In the genomic region with DNA sequence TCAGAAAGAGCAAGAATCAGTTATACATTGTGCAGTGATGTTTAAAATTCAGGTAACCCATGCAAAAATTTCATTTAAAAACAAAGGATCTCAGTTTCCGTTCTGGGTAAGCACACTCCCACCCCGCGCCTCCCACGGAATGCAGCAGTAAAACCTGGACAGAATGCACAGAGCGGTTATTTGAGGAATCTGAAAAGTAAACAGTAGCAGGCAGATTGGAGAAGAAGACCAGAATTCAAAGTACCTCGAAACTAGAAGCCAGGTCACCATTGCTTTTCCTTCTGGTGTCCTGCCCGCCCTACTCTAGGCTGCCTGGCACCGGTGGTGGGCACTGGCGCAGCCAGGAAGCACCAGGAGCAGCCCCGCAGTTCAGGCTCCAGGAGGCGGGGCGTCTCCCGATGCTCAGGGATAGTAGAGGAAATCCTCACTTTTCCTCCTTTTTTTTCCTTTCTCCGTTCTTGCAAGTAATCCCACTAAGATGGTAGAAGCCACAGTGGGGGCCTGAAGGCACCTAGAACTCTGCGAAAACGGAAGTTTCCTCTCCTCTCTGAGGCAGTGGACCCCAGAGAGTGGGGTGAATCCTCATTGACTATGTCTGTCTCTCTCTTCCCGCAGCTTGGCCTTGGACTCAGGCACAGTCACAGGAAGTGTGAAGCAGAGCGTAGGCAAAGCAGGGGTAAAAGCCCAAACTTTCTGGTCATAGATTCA, we compare ENCODE assay signal across 11 cellular contexts. TPM values are rescaled to one million over a fixed set of nuclear protein-coding genes. Genes with fewer than 3 reads are reported as not detected.
DNase-seq lines count a peak whose midpoint lies in the region; ATAC-seq and TF ChIP-seq lines count a peak whose summit lies in the region.
"Had no signal": no experiment of that assay in that cellular context is flagged by ENCODE, and none has a peak within 500 bp of the region (broad histone marks: within the 10 kb centered on the region; RNA-seq: fewer than 3 reads in every experiment).

No MANE protein-coding gene starts in this region.

- H3K4me3 Mint-ChIP-seq in natural killer cell = no peak overlapping the region
- H3K4me3 Mint-ChIP-seq: activated T-cell treated with anti-CD3 and anti-CD28 coated beads, Interleukin-2, amount 50 U/mL, for 24 hours had no signal

- no peak for TF ChIP-seq CTCF in natural killer cell (IDR thresholded peaks at IDR 0.05)

- H3K36me3 Mint-ChIP-seq in natural killer cell = no peaks in the 10 kb centered on the region

- DNase-seq in Daoy (ENCODE audit: low read depth) (peak; percentile 37), adipocyte (ENCODE audit: low read depth) (peak; percentile 57), inferior parietal cortex (ENCODE audit: extremely low spot score) (peak; percentile 45), NCI-H2171 treated with DMSO at 0.1 percent for 48 hours (lab: John Stamatoyannopoulos, UW) (no peak), NCI-H1417 treated with DMSO at 0.1 percent for 48 hours (lab: John Stamatoyannopoulos, UW) (no peak), NCI-H774 (lab: John Stamatoyannopoulos, UW) (no peak), natural killer cell (no peak)
- DNase-seq: activated T-cell treated with anti-CD3 and anti-CD28 coated beads, Interleukin-2, amount 50 U/mL, for 24 hours; gastrocnemius medialis; stimulated activated CD4-positive, alpha-beta T cell treated with anti-CD3 and anti-CD28 coated beads, Interleukin-15, amount 100 ng/mL, for 24 hours had no signal

- H3K36me3 ChIP-seq in adipocyte (ENCODE audit: control insufficient read depth, insufficient read depth, low read length, severe bottlenecking) (no peaks in the 10 kb centered on the region), rectal smooth muscle tissue (ENCODE audit: control insufficient read depth, insufficient read depth, low read length) (no peaks in the 10 kb centered on the region)
- H3K36me3 ChIP-seq: gastrocnemius medialis had no signal

- H3K4me3 ChIP-seq in adipocyte (ENCODE audit: low read length) (peak overlapping the region; percentile 38), rectal smooth muscle tissue (ENCODE audit: low read length) (peak overlapping the region; percentile 47)

- intact Hi-C loops in natural killer cell (cut with micrococcal nuclease) = no loop called here

- H3K4me1 Mint-ChIP-seq in natural killer cell = peaks cover 0 to 5% of the 10 kb centered on the region in 2 donors

- H3K9ac ChIP-seq in adipocyte (ENCODE audit: low read length) (no peak overlapping the region), rectal smooth muscle tissue (ENCODE audit: low read length) (no peak overlapping the region)

- H3K27me3 Mint-ChIP-seq in natural killer cell (ENCODE audit: low read depth in 2 of 2) = no peaks in the 10 kb centered on the region

- no peaks in the 10 kb centered on the region for H3K9me3 Mint-ChIP-seq in natural killer cell
- H3K9me3 Mint-ChIP-seq: activated T-cell treated with anti-CD3 and anti-CD28 coated beads, Interleukin-2, amount 50 U/mL, for 24 hours had no signal

- H3K27ac ChIP-seq in rectal smooth muscle tissue (ENCODE audit: low read depth, low read length) = peak overlapping the region; percentile 83
- H3K27ac ChIP-seq: gastrocnemius medialis had no signal

- H3K27me3 ChIP-seq in adipocyte (replicated peaks; ENCODE audit: control insufficient read depth, insufficient read depth, low read length) (no peaks in the 10 kb centered on the region), rectal smooth muscle tissue (ENCODE audit: control insufficient read depth, insufficient read depth, low read length) (no peaks in the 10 kb centered on the region)
- H3K27me3 ChIP-seq: gastrocnemius medialis had no signal

- no peak overlapping the region for H3K27ac Mint-ChIP-seq in natural killer cell
- H3K27ac Mint-ChIP-seq: activated T-cell treated with anti-CD3 and anti-CD28 coated beads, Interleukin-2, amount 50 U/mL, for 24 hours had no signal

- no peak for ATAC-seq in natural killer cell
- ATAC-seq: gastrocnemius medialis had no signal

- no peaks in the 10 kb centered on the region for H3K9me3 ChIP-seq in adipocyte (ENCODE audit: control insufficient read depth, low read length)
- H3K9me3 ChIP-seq: gastrocnemius medialis had no signal

- H3K4me1 ChIP-seq in adipocyte (ENCODE audit: control insufficient read depth, insufficient read depth, low read length) (peaks cover 22% of the 10 kb centered on the region), rectal smooth muscle tissue (ENCODE audit: control insufficient read depth, insufficient read depth, low read length) (peaks cover 77% of the 10 kb centered on the region)
- H3K4me1 ChIP-seq: gastrocnemius medialis had no signal

RNA-seq across cellular contexts. Expression of a gene that starts 28.3 kb away (rescaled TPM):
- not detected in 2 replicates for total RNA-seq in Daoy (2014; rRNA removed; shearing (Covaris generic))
- total RNA-seq in natural killer cell = under 1 TPM in 2 of 3 donors, not detected in 1; 0.24 to 1.00 TPM
- total RNA-seq: gastrocnemius medialis had no signal

Comparison
In these comparisons a context has a peak if more than half of its experiments do, and no peak if none do; other contexts are left out.
1. DNase-seq: peak in Daoy (single experiment), adipocyte (single experiment) and inferior parietal cortex (single experiment); none in NCI-H2171 treated with DMSO at 0.1 percent for 48 hours (single experiment), NCI-H1417 treated with DMSO at 0.1 percent for 48 hours (single experiment), NCI-H774 (single experiment) and natural killer cell (single experiment).